Comparison of ENCODE assay signal across 20 cellular contexts in genomic region chr2:175605599-175605988, GRCh38.
DNase-seq lines count a peak whose midpoint lies in the region; ATAC-seq and TF ChIP-seq lines count a peak whose summit lies in the region.
"Had no signal": no experiment of that assay in that cellular context is flagged by ENCODE, and none has a peak within 500 bp of the region (broad histone marks: within the 10 kb centered on the region; RNA-seq: fewer than 3 reads in every experiment).

No MANE protein-coding gene starts in this region.

- H3K9me3 ChIP-seq in right lobe of liver = no peaks in the 10 kb centered on the region
- no peaks in the 10 kb centered on the region for H3K9me3 ChIP-seq in T-helper 17 cell (ENCODE audit: control insufficient read depth, low read length, poor library complexity, severe bottlenecking)
- H3K9me3 ChIP-seq: BE2C, SJSA1 had no signal

- H3K4me3 Mint-ChIP-seq in T-helper 17 cell = no peak overlapping the region
- H3K4me3 Mint-ChIP-seq: CD4-positive, alpha-beta T cell; IgD-negative memory B cell; T-helper 2 cell treated with Interferon-gamma antibody and Interleukin-4, amounts not matched to agents 5 μg/mL and 100 μg/mL, for 36 hours had no signal

- no peak overlapping the region for H3K27ac Mint-ChIP-seq in T-helper 17 cell
- H3K27ac Mint-ChIP-seq: CD4-positive, alpha-beta T cell; IgD-negative memory B cell; T-helper 2 cell treated with Interferon-gamma antibody and Interleukin-4, amounts not matched to agents 5 μg/mL and 100 μg/mL, for 36 hours had no signal

- no peaks in the 10 kb centered on the region for H3K4me1 Mint-ChIP-seq in T-helper 17 cell
- H3K4me1 Mint-ChIP-seq: IgD-negative memory B cell had no signal

- H3K27me3 Mint-ChIP-seq in T-helper 17 cell = no peaks in the 10 kb centered on the region
- H3K27me3 Mint-ChIP-seq: IgD-negative memory B cell had no signal

- intact Hi-C loops in right lobe of liver (cut with DNase I) = no loop called here

- WGBS in right lobe of liver (ENCODE audit: insufficient coverage, low coverage, low lambda C conversion rate, missing lambda C conversion rate) = 25% methylated on average over 5 of the region's 5 CpGs

- no peak overlapping the region for H3K4me3 ChIP-seq in right lobe of liver
- H3K4me3 ChIP-seq: GM12878, SJSA1 had no signal

- H3K4me1 ChIP-seq in right lobe of liver = peaks cover 0 to 6% (median 0%) of the 10 kb centered on the region in 4 donors
- H3K4me1 ChIP-seq: BE2C, SJSA1 had no signal

- H3K36me3 Mint-ChIP-seq in T-helper 17 cell (ENCODE audit: low read depth) = no peaks in the 10 kb centered on the region
- H3K36me3 Mint-ChIP-seq: IgD-negative memory B cell had no signal

- H3K36me3 ChIP-seq in right lobe of liver = no peaks in the 10 kb centered on the region
- H3K36me3 ChIP-seq: BE2C, SJSA1 had no signal

- no peak for TF ChIP-seq CTCF in right lobe of liver (IDR thresholded peaks at IDR 0.05)

- H3K27me3 ChIP-seq in right lobe of liver = no peaks in the 10 kb centered on the region
- H3K27me3 ChIP-seq: BE2C had no signal

- DNase-seq in DMS53 treated with DMSO at 0.1 percent for 48 hours (lab: John Stamatoyannopoulos, UW; ENCODE audit: unreplicated experiment) (peak; percentile 48), NCI-H1105 treated with DMSO at 0.1 percent for 48 hours (lab: John Stamatoyannopoulos, UW) (peak; percentile 71), NCI-H774 (lab: John Stamatoyannopoulos, UW) (peak; percentile 13), right lobe of liver (no peak), T-helper 17 cell (no peak), superior temporal gyrus (ENCODE audit: extremely low spot score) (no peak)
- DNase-seq: BE2C; Calu3; CD4-positive, alpha-beta T cell; GDM1; Kasumi-1; MM.1S; NCI-H2171 treated with DMSO at 0.1 percent for 48 hours; SW 1271 had no signal

- no peak for TF ChIP-seq POLR2A in right lobe of liver (IDR thresholded peaks at IDR 0.05)

- ATAC-seq in right lobe of liver (peak in 3 of 4 donors; percentile 34 to 47 (median 36)), T-helper 17 cell (no peak), GM21367 (IDR thresholded peaks at IDR 0.05; ENCODE audit: unreplicated experiment) (no peak), HG03571 (IDR thresholded peaks at IDR 0.05; ENCODE audit: unreplicated experiment) (no peak)
- ATAC-seq: GM12878 had no signal

- H3K27ac ChIP-seq in right lobe of liver = peak overlapping the region in 1 of 3 donors; percentile 32
- H3K27ac ChIP-seq: SJSA1 had no signal

Comparison
In these comparisons a context has a peak if more than half of its experiments do, and no peak if none do; other contexts are left out.
1. DNase-seq: peak in DMS53 treated with DMSO at 0.1 percent for 48 hours (single experiment), NCI-H1105 treated with DMSO at 0.1 percent for 48 hours (single experiment) and NCI-H774 (single experiment); none in right lobe of liver (0 of 3), T-helper 17 cell (0 of 3) and superior temporal gyrus (single experiment).
2. ATAC-seq: peak in right lobe of liver (3 of 4); none in T-helper 17 cell (single experiment), GM21367 (single experiment) and HG03571 (single experiment).